In the genomic region with DNA sequence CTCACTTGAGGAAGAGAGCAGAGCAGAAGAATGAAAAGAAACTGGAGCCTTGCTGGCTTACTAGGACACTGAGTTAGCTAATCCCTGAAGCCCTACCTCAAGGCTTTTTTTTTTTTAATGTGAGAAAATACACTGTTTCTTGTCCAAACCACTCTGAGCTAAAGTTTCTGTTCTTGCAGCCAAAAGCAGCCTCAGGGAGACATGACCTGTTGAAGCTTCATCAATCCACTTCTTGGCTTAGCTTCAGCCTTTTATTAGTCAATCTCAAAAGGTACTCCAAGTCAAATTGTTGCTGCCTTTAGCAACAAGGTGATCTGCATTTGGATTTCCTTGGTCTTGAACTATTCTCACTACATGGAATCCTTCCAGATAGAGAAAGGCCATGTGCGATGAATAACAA, we compare ENCODE assay signal across 34 cellular contexts. TPM values are rescaled to one million over a fixed set of nuclear protein-coding genes. Genes with fewer than 3 reads are reported as not detected.
"Had no signal": no experiment of that assay in that cellular context is flagged by ENCODE, and none has a peak within 500 bp of the region (broad histone marks: within the 10 kb centered on the region; RNA-seq: fewer than 3 reads in every experiment).

No MANE protein-coding gene starts in this region.

- H3K27ac Mint-ChIP-seq: activated CD4-positive, alpha-beta memory T cell treated with anti-CD3 and anti-CD28 coated beads for 36 hours; activated CD4-positive, alpha-beta T cell treated with anti-CD3 and anti-CD28 coated beads for 36 hours; activated CD4-positive, alpha-beta T cell treated with anti-CD3 and anti-CD28 coated beads, Interleukin-2, amount 10 ng/mL, durations not matched to agents 24 days and 14 days; activated CD8-positive, alpha-beta memory T cell treated with anti-CD3 and anti-CD28 coated beads, Interleukin-2, amount 10 ng/mL, durations not matched to agents 7 days and 5 days; activated CD8-positive, alpha-beta T cell treated with anti-CD3 and anti-CD28 coated beads, Interleukin-2, amount 10 ng/mL, durations not matched to agents 7 days and 5 days; activated naive CD4-positive, alpha-beta T cell treated with anti-CD3 and anti-CD28 coated beads, Interleukin-2, amount 10 ng/mL, durations not matched to agents 7 days and 5 days; activated naive CD8-positive, alpha-beta T cell; effector memory CD8-positive, alpha-beta T cell had no signal

- H3K27ac ChIP-seq: brain microvascular endothelial cell, epithelial cell of prostate, gastroesophageal sphincter, heart right ventricle, hepatocyte had no signal

- H3K27me3 ChIP-seq: brain microvascular endothelial cell, gastroesophageal sphincter, hepatocyte had no signal

- H3K36me3 ChIP-seq: brain microvascular endothelial cell, gastroesophageal sphincter, heart right ventricle had no signal

- DNase-seq: activated CD4-positive, alpha-beta memory T cell treated with anti-CD3 and anti-CD28 coated beads for 36 hours; activated CD4-positive, alpha-beta T cell treated with anti-CD3 and anti-CD28 coated beads for 36 hours; activated CD4-positive, alpha-beta T cell treated with anti-CD3 and anti-CD28 coated beads, Interleukin-2, amount 10 ng/mL, durations not matched to agents 24 days and 14 days; activated CD4-positive, CD25-positive, alpha-beta regulatory T cell; activated CD4-positive, CD25-positive, alpha-beta regulatory T cell treated with anti-CD3 and anti-CD28 coated beads, Interleukin-2, amount 50 U/mL, for 72 hours; activated CD8-positive, alpha-beta memory T cell treated with anti-CD3 and anti-CD28 coated beads, Interleukin-2, amount 10 ng/mL, durations not matched to agents 7 days and 5 days; activated CD8-positive, alpha-beta memory T cell treated with anti-CD3 and anti-CD28 coated beads, Interleukin-2, amount 50 U/mL, for 4 hours; activated CD8-positive, alpha-beta T cell treated with anti-CD3 and anti-CD28 coated beads, Interleukin-2, amount 10 ng/mL, durations not matched to agents 7 days and 5 days; activated gamma-delta T cell; activated naive CD4-positive, alpha-beta T cell; activated naive CD4-positive, alpha-beta T cell treated with anti-CD3 and anti-CD28 coated beads, Interleukin-2, amount 10 ng/mL, durations not matched to agents 7 days and 5 days; activated T-cell treated with anti-CD3 and anti-CD28 coated beads, Interleukin-2, amount 50 U/mL, for 1 hour; activated T-cell treated with anti-CD3 and anti-CD28 coated beads, Interleukin-2, amount 50 U/mL, for 48 hours; amniotic stem cell; anterior cingulate cortex; brain microvascular endothelial cell; caudate nucleus; cortex of kidney; dermis blood vessel endothelial cell; effector CD4-positive, alpha-beta T cell; effector memory CD8-positive, alpha-beta T cell; foreskin melanocyte; heart right ventricle; T-helper 2 cell had no signal

- H3K4me3 Mint-ChIP-seq: activated CD4-positive, alpha-beta memory T cell treated with anti-CD3 and anti-CD28 coated beads for 36 hours; activated CD4-positive, alpha-beta T cell treated with anti-CD3 and anti-CD28 coated beads for 36 hours; activated CD4-positive, alpha-beta T cell treated with anti-CD3 and anti-CD28 coated beads, Interleukin-2, amount 10 ng/mL, durations not matched to agents 24 days and 14 days; activated CD8-positive, alpha-beta memory T cell treated with anti-CD3 and anti-CD28 coated beads, Interleukin-2, amount 10 ng/mL, durations not matched to agents 7 days and 5 days; activated CD8-positive, alpha-beta T cell treated with anti-CD3 and anti-CD28 coated beads, Interleukin-2, amount 10 ng/mL, durations not matched to agents 7 days and 5 days; activated naive CD4-positive, alpha-beta T cell treated with anti-CD3 and anti-CD28 coated beads, Interleukin-2, amount 10 ng/mL, durations not matched to agents 7 days and 5 days; activated naive CD8-positive, alpha-beta T cell; effector memory CD8-positive, alpha-beta T cell had no signal

- H3K9me3 Mint-ChIP-seq: activated CD4-positive, alpha-beta T cell treated with anti-CD3 and anti-CD28 coated beads, Interleukin-2, amount 10 ng/mL, durations not matched to agents 24 days and 14 days; activated naive CD4-positive, alpha-beta T cell treated with anti-CD3 and anti-CD28 coated beads, Interleukin-2, amount 10 ng/mL, durations not matched to agents 7 days and 5 days; effector memory CD8-positive, alpha-beta T cell had no signal

- H3K9me3 ChIP-seq: gastroesophageal sphincter had no signal

- H3K4me1 Mint-ChIP-seq: activated CD4-positive, alpha-beta T cell treated with anti-CD3 and anti-CD28 coated beads, Interleukin-2, amount 10 ng/mL, durations not matched to agents 24 days and 14 days; activated CD8-positive, alpha-beta memory T cell treated with anti-CD3 and anti-CD28 coated beads, Interleukin-2, amount 10 ng/mL, durations not matched to agents 7 days and 5 days had no signal

- H3K36me3 Mint-ChIP-seq: activated CD4-positive, alpha-beta memory T cell treated with anti-CD3 and anti-CD28 coated beads for 36 hours; activated CD8-positive, alpha-beta memory T cell treated with anti-CD3 and anti-CD28 coated beads, Interleukin-2, amount 10 ng/mL, durations not matched to agents 7 days and 5 days; activated naive CD4-positive, alpha-beta T cell treated with anti-CD3 and anti-CD28 coated beads, Interleukin-2, amount 10 ng/mL, durations not matched to agents 7 days and 5 days had no signal

- H3K27me3 Mint-ChIP-seq: activated CD4-positive, alpha-beta memory T cell treated with anti-CD3 and anti-CD28 coated beads for 36 hours; activated CD4-positive, alpha-beta T cell treated with anti-CD3 and anti-CD28 coated beads for 36 hours; activated naive CD8-positive, alpha-beta T cell had no signal

- H3K4me3 ChIP-seq: gastroesophageal sphincter, heart right ventricle, hepatocyte had no signal

- ATAC-seq: activated CD4-positive, alpha-beta T cell treated with anti-CD3 and anti-CD28 coated beads for 36 hours; activated CD8-positive, alpha-beta memory T cell treated with anti-CD3 and anti-CD28 coated beads, Interleukin-2, amount 10 ng/mL, durations not matched to agents 7 days and 5 days; activated CD8-positive, alpha-beta T cell treated with anti-CD3 and anti-CD28 coated beads, Interleukin-2, amount 10 ng/mL, durations not matched to agents 7 days and 5 days; effector memory CD8-positive, alpha-beta T cell; gastroesophageal sphincter; heart right ventricle had no signal

RNA-seq across cellular contexts. Expression of gene CCDC185, which starts 33.7 kb away (rescaled TPM):
- total RNA-seq: activated CD4-positive, alpha-beta memory T cell treated with anti-CD3 and anti-CD28 coated beads for 36 hours; activated CD4-positive, alpha-beta T cell treated with anti-CD3 and anti-CD28 coated beads for 36 hours; activated CD4-positive, alpha-beta T cell treated with anti-CD3 and anti-CD28 coated beads, Interleukin-2, amount 10 ng/mL, durations not matched to agents 24 days and 14 days; activated CD8-positive, alpha-beta memory T cell treated with anti-CD3 and anti-CD28 coated beads for 36 hours; activated CD8-positive, alpha-beta memory T cell treated with anti-CD3 and anti-CD28 coated beads, Interleukin-2, amount 10 ng/mL, durations not matched to agents 7 days and 5 days; activated CD8-positive, alpha-beta T cell treated with anti-CD3 and anti-CD28 coated beads, Interleukin-2, amount 10 ng/mL, durations not matched to agents 7 days and 5 days; chondrocyte; fibroblast of villous mesenchyme; glomerular endothelial cell; heart right ventricle; hepatocyte; T-helper 1 cell treated with Interleukin-12 subunit alpha and Interleukin-12 subunit beta and Interleukin-4 antibody, amounts not matched to agents 30 ng/mL and 1 ng/mL, for 36 hours had no signal
- polyA plus RNA-seq: adipose tissue, heart right ventricle, hepatocyte had no signal
